8 cellular contexts compared by ENCODE assay signal in the genomic region with DNA sequence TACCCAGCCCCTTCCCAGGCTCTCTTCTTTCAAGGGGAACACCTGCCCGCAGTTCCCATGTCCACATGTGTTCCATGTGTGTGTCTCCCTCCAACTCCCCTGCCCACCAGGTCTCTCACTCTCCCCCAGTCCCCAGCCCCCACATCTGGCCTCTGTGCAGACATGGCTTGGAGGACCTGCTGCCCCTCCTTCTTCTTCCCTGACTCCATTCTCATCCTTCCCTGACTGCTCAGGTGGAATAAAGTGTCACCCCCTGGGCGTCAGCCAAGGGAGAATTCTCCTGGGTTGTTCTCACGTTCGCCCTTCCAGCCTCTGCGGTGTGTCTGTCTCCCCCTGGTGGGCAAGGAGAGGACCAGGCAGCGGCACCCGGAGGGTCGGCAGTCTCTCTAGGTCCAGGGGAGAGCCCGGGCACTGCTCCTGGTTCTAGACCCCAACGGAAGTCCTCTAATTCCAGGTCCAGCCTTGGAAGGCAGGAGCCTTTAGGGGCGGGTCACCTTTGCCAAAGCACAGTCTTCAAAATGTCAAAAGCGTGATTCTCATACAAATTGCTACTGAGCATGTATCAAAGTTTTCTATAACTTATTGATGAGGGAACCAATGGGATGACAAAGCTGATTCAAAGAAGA. TPM values are rescaled to one million over a fixed set of nuclear protein-coding genes. Genes with fewer than 3 reads are reported as not detected.
DNase-seq lines count a peak whose midpoint lies in the region; ATAC-seq and TF ChIP-seq lines count a peak whose summit lies in the region.

No MANE protein-coding gene starts in this region.

- intact Hi-C loops in colonic mucosa (cut with DNase I): loop anchor here (5.0 kb wide), 1 partner anchor 56 kb away; no protein-coding TSS in a partner anchor

- H4K8ac ChIP-seq in mesendoderm (ENCODE audit: low read depth, low read length): no peak overlapping the region

- no peaks in the 10 kb centered on the region for H3K36me3 ChIP-seq in colonic mucosa
- no peaks in the 10 kb centered on the region for H3K36me3 ChIP-seq in mesendoderm (ENCODE audit: control insufficient read depth, insufficient read depth, low read length)

- H3K4me1 ChIP-seq in colonic mucosa: no peaks in the 10 kb centered on the region
- no peaks in the 10 kb centered on the region for H3K4me1 ChIP-seq in mesendoderm (ENCODE audit: control insufficient read depth, low read depth, low read length)

- H3K9me3 ChIP-seq in colonic mucosa: no peaks in the 10 kb centered on the region

- H3K18ac ChIP-seq in mesendoderm (ENCODE audit: low read length): no peak overlapping the region

- DNase-seq in AG10803 (ENCODE audit: low read depth): peak; percentile 48
- peak; percentile 72 for DNase-seq in NCI-H345 (lab: John Stamatoyannopoulos, UW)
- peak; percentile 59 for DNase-seq in activated CD4-positive, alpha-beta T cell treated with anti-CD3 and anti-CD28 coated beads for 24 hours (ENCODE audit: low read depth in 2 of 2)
- peak; percentile 57 for DNase-seq in colonic mucosa
- DNase-seq in mesendoderm: peak; percentile 82
- DNase-seq in stimulated activated CD8-positive, alpha-beta memory T cell treated with anti-CD3 and anti-CD28 coated beads, Interleukin-7, amount 100 ng/mL, for 24 hours (ENCODE audit: low read depth): peak; percentile 50

- no peak overlapping the region for H4K5ac ChIP-seq in mesendoderm (ENCODE audit: low read length)

- no peak overlapping the region for H2BK120ac ChIP-seq in mesendoderm (ENCODE audit: low read depth, low read length)

- H3K27me3 ChIP-seq in colonic mucosa (no peaks in the 10 kb centered on the region), mesendoderm (ENCODE audit: insufficient read depth, low read length, poor library complexity) (peaks cover 5% of the 10 kb centered on the region)

- no peak overlapping the region for H3K56ac ChIP-seq in mesendoderm (ENCODE audit: low read length)

- H3K79me1 ChIP-seq in mesendoderm (ENCODE audit: low read length): no peaks in the 10 kb centered on the region

- ATAC-seq in GM21528 (IDR thresholded peaks at IDR 0.05; ENCODE audit: low FRiP score, unreplicated experiment) (peak; percentile 58), HG03354 (IDR thresholded peaks at IDR 0.05; ENCODE audit: poor library complexity, severe bottlenecking, unreplicated experiment) (no peak)

- no CpG with 5 or more reads among the region's 12 CpGs for WGBS in mesendoderm (ENCODE audit: extremely low coverage, insufficient coverage, low lambda C conversion rate)

- H2BK15ac ChIP-seq in mesendoderm (replicated peaks; ENCODE audit: low read depth): no peak overlapping the region

- H2BK5ac ChIP-seq in mesendoderm (ENCODE audit: low read length): no peak overlapping the region

- no peak overlapping the region for H3K23ac ChIP-seq in mesendoderm (ENCODE audit: low read length)

- H3K4ac ChIP-seq in mesendoderm (ENCODE audit: low read depth, low read length): no peak overlapping the region

- H2AK5ac ChIP-seq in mesendoderm (ENCODE audit: low read length): no peak overlapping the region

- H3K4me2 ChIP-seq in mesendoderm (ENCODE audit: low read length): no peak overlapping the region

- H3K9ac ChIP-seq in colonic mucosa (ENCODE audit: low read depth in 2 of 2, low read length in 2 of 2) (no peak overlapping the region), mesendoderm (ENCODE audit: low read length) (no peak overlapping the region)

- TF ChIP-seq CTCF in AG10803 (conservative IDR thresholded peaks at IDR 0.05; ENCODE audit: low read length): peak; percentile 81
- peak; percentile 68 for TF ChIP-seq CTCF in colonic mucosa (IDR thresholded peaks at IDR 0.05)

- H3K27ac ChIP-seq in colonic mucosa (no peak overlapping the region), mesendoderm (ENCODE audit: low read depth, low read length) (no peak overlapping the region)

- no peaks in the 10 kb centered on the region for H3K79me2 ChIP-seq in mesendoderm (ENCODE audit: control insufficient read depth, insufficient read depth, low read length)

- no peak overlapping the region for H3K4me3 ChIP-seq in AG10803 (ENCODE audit: low read length)
- no peak overlapping the region for H3K4me3 ChIP-seq in colonic mucosa
- no peak overlapping the region for H3K4me3 ChIP-seq in mesendoderm (ENCODE audit: low read length)

RNA-seq across cellular contexts. Expression of a gene that starts 50.5 kb away (rescaled TPM):
- total RNA-seq in colonic mucosa: 1 to 10 TPM; 2.0 to 7.5 TPM
- 0.31 TPM for polyA plus RNA-seq in mesendoderm (2013, experiment 1 of 2)
- polyA plus RNA-seq in mesendoderm (2013, experiment 2 of 2): 0.13 TPM

RNA-seq across cellular contexts. Expression of a gene that starts 57.4 kb away (rescaled TPM):
- 1 to 10 TPM in 1 of 2 donors, under 1 TPM in 1; 0.98 to 1.1 TPM for total RNA-seq in colonic mucosa
- polyA plus RNA-seq in mesendoderm (2013, experiment 1 of 2): 19.2 TPM
- polyA plus RNA-seq in mesendoderm (2013, experiment 2 of 2): 19.6 TPM
